In the genomic region with DNA sequence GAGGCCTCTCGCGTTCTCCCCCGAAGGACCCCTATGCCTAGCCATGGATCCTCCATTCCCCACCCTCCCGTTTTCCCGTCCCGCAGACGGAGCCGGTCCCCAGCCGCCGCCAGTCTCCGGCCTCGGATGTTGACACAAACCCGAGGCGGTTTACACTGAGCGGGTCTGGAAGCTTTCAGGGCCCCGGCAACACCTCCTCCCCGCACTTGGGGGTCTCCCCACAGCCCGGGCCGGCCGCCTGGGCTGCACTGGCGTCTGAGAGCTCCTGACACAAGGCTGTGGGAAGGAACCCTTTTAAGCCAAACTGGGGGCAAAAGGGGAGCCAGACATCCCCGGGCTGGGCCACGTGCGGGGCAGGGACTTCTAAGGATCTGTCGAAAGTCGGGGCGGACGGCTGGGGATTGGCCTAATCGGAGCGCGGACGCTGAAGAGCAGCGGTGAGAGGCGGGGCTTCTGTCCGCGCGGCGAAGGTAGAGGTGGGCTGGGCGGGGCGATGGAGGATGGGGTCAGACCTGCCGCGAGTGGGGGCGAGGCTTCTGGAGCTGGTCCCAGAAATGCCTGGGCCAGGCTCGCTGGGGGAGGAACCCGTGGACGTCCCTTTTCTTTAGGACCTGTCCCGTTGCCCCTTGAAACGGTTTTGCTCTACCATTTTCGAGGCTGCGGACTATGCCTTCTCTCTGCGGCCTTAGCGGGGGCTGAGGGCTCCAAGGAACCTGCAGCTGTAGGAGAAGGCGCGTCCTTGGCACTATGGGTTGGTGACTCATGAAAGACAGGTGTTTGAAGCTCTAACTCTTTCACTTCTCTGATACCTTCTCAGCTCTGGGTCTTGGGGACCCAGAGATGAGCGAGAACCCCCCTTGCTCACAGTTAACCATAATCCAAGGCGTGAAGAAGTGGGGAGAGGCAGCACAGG, we compare ENCODE assay signal across 1 cellular context.
TF ChIP-seq lines count a peak whose summit lies in the region.

No MANE protein-coding gene starts in this region.

TF ChIP-seq in WTC11, 78 proteins besides CTCF, POLR2A, EP300 and RAD21 (continued from another document):
- TF ChIP-seq, protein P1, sequence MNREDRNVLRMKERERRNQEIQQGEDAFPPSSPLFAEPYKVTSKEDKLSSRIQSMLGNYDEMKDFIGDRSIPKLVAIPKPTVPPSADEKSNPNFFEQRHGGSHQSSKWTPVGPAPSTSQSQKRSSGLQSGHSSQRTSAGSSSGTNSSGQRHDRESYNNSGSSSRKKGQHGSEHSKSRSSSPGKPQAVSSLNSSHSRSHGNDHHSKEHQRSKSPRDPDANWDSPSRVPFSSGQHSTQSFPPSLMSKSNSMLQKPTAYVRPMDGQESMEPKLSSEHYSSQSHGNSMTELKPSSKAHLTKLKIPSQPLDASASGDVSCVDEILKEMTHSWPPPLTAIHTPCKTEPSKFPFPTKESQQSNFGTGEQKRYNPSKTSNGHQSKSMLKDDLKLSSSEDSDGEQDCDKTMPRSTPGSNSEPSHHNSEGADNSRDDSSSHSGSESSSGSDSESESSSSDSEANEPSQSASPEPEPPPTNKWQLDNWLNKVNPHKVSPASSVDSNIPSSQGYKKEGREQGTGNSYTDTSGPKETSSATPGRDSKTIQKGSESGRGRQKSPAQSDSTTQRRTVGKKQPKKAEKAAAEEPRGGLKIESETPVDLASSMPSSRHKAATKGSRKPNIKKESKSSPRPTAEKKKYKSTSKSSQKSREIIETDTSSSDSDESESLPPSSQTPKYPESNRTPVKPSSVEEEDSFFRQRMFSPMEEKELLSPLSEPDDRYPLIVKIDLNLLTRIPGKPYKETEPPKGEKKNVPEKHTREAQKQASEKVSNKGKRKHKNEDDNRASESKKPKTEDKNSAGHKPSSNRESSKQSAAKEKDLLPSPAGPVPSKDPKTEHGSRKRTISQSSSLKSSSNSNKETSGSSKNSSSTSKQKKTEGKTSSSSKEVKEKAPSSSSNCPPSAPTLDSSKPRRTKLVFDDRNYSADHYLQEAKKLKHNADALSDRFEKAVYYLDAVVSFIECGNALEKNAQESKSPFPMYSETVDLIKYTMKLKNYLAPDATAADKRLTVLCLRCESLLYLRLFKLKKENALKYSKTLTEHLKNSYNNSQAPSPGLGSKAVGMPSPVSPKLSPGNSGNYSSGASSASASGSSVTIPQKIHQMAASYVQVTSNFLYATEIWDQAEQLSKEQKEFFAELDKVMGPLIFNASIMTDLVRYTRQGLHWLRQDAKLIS (CRISPR knock-in tag; IDR thresholded peaks at IDR 0.05; ENCODE audit: borderline replicate concordance), result no peak
- TF ChIP-seq, protein P2, sequence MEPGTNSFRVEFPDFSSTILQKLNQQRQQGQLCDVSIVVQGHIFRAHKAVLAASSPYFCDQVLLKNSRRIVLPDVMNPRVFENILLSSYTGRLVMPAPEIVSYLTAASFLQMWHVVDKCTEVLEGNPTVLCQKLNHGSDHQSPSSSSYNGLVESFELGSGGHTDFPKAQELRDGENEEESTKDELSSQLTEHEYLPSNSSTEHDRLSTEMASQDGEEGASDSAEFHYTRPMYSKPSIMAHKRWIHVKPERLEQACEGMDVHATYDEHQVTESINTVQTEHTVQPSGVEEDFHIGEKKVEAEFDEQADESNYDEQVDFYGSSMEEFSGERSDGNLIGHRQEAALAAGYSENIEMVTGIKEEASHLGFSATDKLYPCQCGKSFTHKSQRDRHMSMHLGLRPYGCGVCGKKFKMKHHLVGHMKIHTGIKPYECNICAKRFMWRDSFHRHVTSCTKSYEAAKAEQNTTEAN (CRISPR knock-in tag; IDR thresholded peaks at IDR 0.05), result no peak
- peak; percentile 68; the same call in 1 of the 2 replicates for TF ChIP-seq SMAD3 (CRISPR knock-in tag; IDR thresholded peaks at IDR 0.05; ENCODE audit: borderline replicate concordance)
- TF ChIP-seq NR1H2 (CRISPR knock-in tag; IDR thresholded peaks at IDR 0.05), result no peak
- TF ChIP-seq TP53 (CRISPR knock-in tag; IDR thresholded peaks at IDR 0.05), result peak; percentile 91
- TF ChIP-seq, protein P3, sequence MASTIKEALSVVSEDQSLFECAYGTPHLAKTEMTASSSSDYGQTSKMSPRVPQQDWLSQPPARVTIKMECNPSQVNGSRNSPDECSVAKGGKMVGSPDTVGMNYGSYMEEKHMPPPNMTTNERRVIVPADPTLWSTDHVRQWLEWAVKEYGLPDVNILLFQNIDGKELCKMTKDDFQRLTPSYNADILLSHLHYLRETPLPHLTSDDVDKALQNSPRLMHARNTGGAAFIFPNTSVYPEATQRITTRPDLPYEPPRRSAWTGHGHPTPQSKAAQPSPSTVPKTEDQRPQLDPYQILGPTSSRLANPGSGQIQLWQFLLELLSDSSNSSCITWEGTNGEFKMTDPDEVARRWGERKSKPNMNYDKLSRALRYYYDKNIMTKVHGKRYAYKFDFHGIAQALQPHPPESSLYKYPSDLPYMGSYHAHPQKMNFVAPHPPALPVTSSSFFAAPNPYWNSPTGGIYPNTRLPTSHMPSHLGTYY (CRISPR knock-in tag; IDR thresholded peaks at IDR 0.05), result no peak
- TF ChIP-seq, protein P4, sequence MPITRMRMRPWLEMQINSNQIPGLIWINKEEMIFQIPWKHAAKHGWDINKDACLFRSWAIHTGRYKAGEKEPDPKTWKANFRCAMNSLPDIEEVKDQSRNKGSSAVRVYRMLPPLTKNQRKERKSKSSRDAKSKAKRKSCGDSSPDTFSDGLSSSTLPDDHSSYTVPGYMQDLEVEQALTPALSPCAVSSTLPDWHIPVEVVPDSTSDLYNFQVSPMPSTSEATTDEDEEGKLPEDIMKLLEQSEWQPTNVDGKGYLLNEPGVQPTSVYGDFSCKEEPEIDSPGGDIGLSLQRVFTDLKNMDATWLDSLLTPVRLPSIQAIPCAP (CRISPR knock-in tag; IDR thresholded peaks at IDR 0.05), result peak; percentile 65; the same call in 1 of the 2 replicates
- TF ChIP-seq KAT7 (CRISPR knock-in tag; IDR thresholded peaks at IDR 0.05; ENCODE audit: borderline replicate concordance), result no peak
